In the genomic region with DNA sequence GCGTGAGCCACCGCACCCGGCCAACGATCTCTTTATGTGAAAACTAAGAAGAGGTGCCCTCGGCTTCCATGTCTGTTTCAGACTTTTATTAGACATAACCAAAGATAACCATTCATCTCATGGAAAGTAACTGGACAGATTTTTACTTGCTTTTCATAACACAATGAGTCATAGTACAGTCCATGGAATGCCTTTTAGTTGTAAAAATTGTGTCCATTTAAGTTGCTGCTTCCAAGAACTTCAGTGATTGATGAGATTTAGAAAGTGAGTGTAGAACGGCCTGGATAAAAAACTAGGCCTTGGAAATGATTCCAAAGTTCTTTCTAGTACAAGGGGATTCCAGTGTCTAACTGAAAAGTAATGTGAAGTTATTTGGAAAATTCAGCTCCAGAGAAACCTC, we compare ENCODE assay signal across 29 cellular contexts. TPM values are rescaled to one million over a fixed set of nuclear protein-coding genes. Genes with fewer than 3 reads are reported as not detected.
DNase-seq lines count a peak whose midpoint lies in the region; ATAC-seq and TF ChIP-seq lines count a peak whose summit lies in the region.
"Had no signal": no experiment of that assay in that cellular context is flagged by ENCODE, and none has a peak within 500 bp of the region (broad histone marks: within the 10 kb centered on the region; RNA-seq: fewer than 3 reads in every experiment).

No MANE protein-coding gene starts in this region.

- H3K27ac ChIP-seq in esophagus muscularis mucosa (replicated peaks in 1 of 4) (peak overlapping the region; percentile 53 to 69 (median 60)), tibial artery (no peak overlapping the region)
- H3K27ac ChIP-seq: heart right ventricle, left ventricle myocardium inferior, parathyroid adenoma, Peyer's patch, SJCRH30 had no signal

- no peak overlapping the region for H3K4me3 Mint-ChIP-seq in nephron
- H3K4me3 Mint-ChIP-seq: CD8-positive, alpha-beta memory T cell; IgD-negative memory B cell; immature natural killer cell; nephron progenitor cell; T-helper 1 cell treated with Interleukin-12 subunit alpha and Interleukin-12 subunit beta and Interleukin-4 antibody, amounts not matched to agents 30 μg/mL and 1 μg/mL, for 36 hours had no signal

- DNase-seq in AG20443 (ENCODE audit: low spot score) = peak; percentile 57
- DNase-seq in NCI-H226 = peak; percentile 66
- DNase-seq in esophagus muscularis mucosa (ENCODE audit: extremely low spot score) = no peak
- DNase-seq in tibial artery = no peak
- DNase-seq in COLO829 (ENCODE audit: low spot score) = no peak
- DNase-seq: activated CD4-positive, alpha-beta T cell treated with anti-CD3 and anti-CD28 coated beads for 48 hours; activated naive CD4-positive, alpha-beta T cell treated with Interleukin-2 at 50 U/mL for 16 hours; activated T-cell treated with anti-CD3 and anti-CD28 coated beads, Interleukin-2, amount 50 U/mL, for 48 hours; amygdala; CD8-positive, alpha-beta memory T cell; DMS53; heart right ventricle; immature natural killer cell; left ventricle myocardium inferior; MG63; midbrain; NCI-H1417 treated with DMSO at 0.1 percent for 48 hours; NCI-H510A treated with DMSO at 0.1 percent for 48 hours; nephron progenitor cell; Peyer's patch; SJCRH30; substantia nigra; uterus had no signal

- peaks cover 11% of the 10 kb centered on the region for H3K4me1 Mint-ChIP-seq in nephron
- H3K4me1 Mint-ChIP-seq: immature natural killer cell had no signal

- H3K27me3 Mint-ChIP-seq in nephron (ENCODE audit: low read depth) = peaks cover 4% of the 10 kb centered on the region
- H3K27me3 Mint-ChIP-seq: IgD-negative memory B cell had no signal

- 59% methylated on average over 6 of the region's 6 CpGs for WGBS in esophagus muscularis mucosa

- peaks cover 2% of the 10 kb centered on the region for H3K9me3 Mint-ChIP-seq in nephron
- H3K9me3 Mint-ChIP-seq: CD8-positive, alpha-beta memory T cell; immature natural killer cell; T-helper 1 cell treated with Interleukin-12 subunit alpha and Interleukin-12 subunit beta and Interleukin-4 antibody, amounts not matched to agents 30 μg/mL and 1 μg/mL, for 36 hours had no signal

- H3K36me3 Mint-ChIP-seq in nephron (ENCODE audit: low read depth) = peaks cover 73% of the 10 kb centered on the region

- peak overlapping the region; percentile 61 to 90 (median 84) for H3K27ac Mint-ChIP-seq in nephron
- H3K27ac Mint-ChIP-seq: CD8-positive, alpha-beta memory T cell; immature natural killer cell; nephron progenitor cell; T-helper 1 cell treated with Interleukin-12 subunit alpha and Interleukin-12 subunit beta and Interleukin-4 antibody, amounts not matched to agents 30 μg/mL and 1 μg/mL, for 36 hours had no signal

- TF ChIP-seq EP300 in esophagus muscularis mucosa (IDR thresholded peaks at IDR 0.05) = no peak

- no peaks in the 10 kb centered on the region for H3K27me3 ChIP-seq in esophagus muscularis mucosa
- no peaks in the 10 kb centered on the region for H3K27me3 ChIP-seq in tibial artery
- H3K27me3 ChIP-seq: heart right ventricle, MG63, Peyer's patch, SJCRH30, uterus had no signal

- H3K9me3 ChIP-seq in esophagus muscularis mucosa (no peaks in the 10 kb centered on the region), tibial artery (no peaks in the 10 kb centered on the region)
- H3K9me3 ChIP-seq: heart right ventricle, left ventricle myocardium inferior, MG63, Peyer's patch, SJCRH30, uterus had no signal

- TF ChIP-seq CTCF in esophagus muscularis mucosa (IDR thresholded peaks at IDR 0.05) (no peak), nephron (IDR thresholded peaks at IDR 0.05; ENCODE audit: unreplicated experiment in 3 of 3) (no peak), tibial artery (IDR thresholded peaks at IDR 0.05) (no peak)

- H3K36me3 ChIP-seq in esophagus muscularis mucosa (peaks cover 6 to 77% (median 60%) of the 10 kb centered on the region in 4 donors), tibial artery (peaks cover 61 to 90% (median 66%) of the 10 kb centered on the region in 3 donors)
- H3K36me3 ChIP-seq: uterus had no signal

- H3K4me3 ChIP-seq in esophagus muscularis mucosa (no peak overlapping the region), tibial artery (no peak overlapping the region)
- H3K4me3 ChIP-seq: heart right ventricle, left ventricle myocardium inferior, MG63, Peyer's patch, SJCRH30, uterus had no signal

- H3K4me1 ChIP-seq in esophagus muscularis mucosa (peaks cover 6 to 23% (median 10%) of the 10 kb centered on the region in 4 donors), tibial artery (peaks cover 0 to 4% (median 0%) of the 10 kb centered on the region in 4 donors)
- H3K4me1 ChIP-seq: parathyroid adenoma, Peyer's patch, SJCRH30, uterus had no signal

- ATAC-seq in GM18520 (IDR thresholded peaks at IDR 0.05; ENCODE audit: unreplicated experiment) = no peak
- no peak for ATAC-seq in HG02840 (IDR thresholded peaks at IDR 0.05; ENCODE audit: low FRiP score, unreplicated experiment)
- ATAC-seq: heart right ventricle had no signal

- TF ChIP-seq POLR2A in esophagus muscularis mucosa (IDR thresholded peaks at IDR 0.05; ENCODE audit: low read depth) = no peak

- intact Hi-C loops in esophagus muscularis mucosa (cut with DNase I) (no loop called here), tibial artery (cut with DNase I; ENCODE audit: low total_unique reads) (no loop called here)

RNA-seq across cellular contexts. Expression of a gene that starts 10.8 kb away (rescaled TPM):
- 10 to 100 TPM; 25.2 to 49.2 (median 32.8) TPM for total RNA-seq in esophagus muscularis mucosa

RNA-seq across cellular contexts. Expression of a gene that starts 24.6 kb away (rescaled TPM):
- 1 to 10 TPM; 1.7 to 8.4 (median 5.4) TPM for total RNA-seq in esophagus muscularis mucosa

Comparison
In these comparisons a context has a peak if more than half of its experiments do, and no peak if none do; other contexts are left out.
1. DNase-seq: peak in AG20443 (single experiment) and NCI-H226 (single experiment); none in esophagus muscularis mucosa (single experiment), tibial artery (0 of 2) and COLO829 (single experiment).
2. H3K27ac ChIP-seq: peak in esophagus muscularis mucosa (4 of 4); none in tibial artery (0 of 2).